Comparison of ENCODE assay signal across 14 cellular contexts in genomic region chr6:31927242-31927867, GRCh38. TPM values are rescaled to one million over a fixed set of nuclear protein-coding genes. Genes with fewer than 3 reads are reported as not detected.
DNase-seq lines count a peak whose midpoint lies in the region; ATAC-seq, FAIRE-seq and TF ChIP-seq lines count a peak whose summit lies in the region.
"Had no signal": no experiment of that assay in that cellular context is flagged by ENCODE, and none has a peak within 500 bp of the region (broad histone marks: within the 10 kb centered on the region; RNA-seq: fewer than 3 reads in every experiment).

TSS of gene C2 (plus strand) at chr6:31927717. CDS start at chr6:31927753, 36 bp downstream.

- DNase-seq in A549 (ENCODE audit: low read depth in 1 of 2, low spot score in 1 of 2) (no peak), SJCRH30 (peak in 1 of 2 experiments; percentile 25), hepatocyte (ENCODE audit: low spot score) (no peak), NOMO-1 (lab: John Stamatoyannopoulos, UW; ENCODE audit: unreplicated experiment in 2 of 2) (no peak), NCI-H2227 treated with DMSO at 0.1 percent for 48 hours (lab: John Stamatoyannopoulos, UW) (no peak)
- DNase-seq in stimulated activated CD4-positive, alpha-beta T cell treated with anti-CD3 and anti-CD28 coated beads, Interleukin-4, amount 100 ng/mL, for 4 hours = no peak
- DNase-seq: activated CD8-positive, alpha-beta memory T cell treated with anti-CD3 and anti-CD28 coated beads for 24 hours; midbrain; NCI-H1417 treated with DMSO at 0.1 percent for 48 hours; NCI-H524 treated with DMSO at 0.1 percent for 48 hours had no signal

- H3K9me3 ChIP-seq in A549 = peaks cover 3% of the 10 kb centered on the region; the same call in 1 of the 3 replicates
- H3K9me3 ChIP-seq in SJCRH30 (replicated peaks) = no peaks in the 10 kb centered on the region
- no peaks in the 10 kb centered on the region for H3K9me3 ChIP-seq in hepatocyte (ENCODE audit: low read depth)
- no peaks in the 10 kb centered on the region for H3K9me3 ChIP-seq in parathyroid adenoma (ENCODE audit: control insufficient read depth, low read length)

- no peak for TF ChIP-seq POLR2A in A549 (IDR thresholded peaks at IDR 0.05; ENCODE audit: low read length)

- no peaks in the 10 kb centered on the region for H4K20me1 ChIP-seq in hepatocyte (ENCODE audit: insufficient read depth, poor library complexity, severe bottlenecking)

- no peak within 1 kb of the TSS for H3K9ac ChIP-seq in parathyroid adenoma

- H3K4me1 ChIP-seq in A549 (no peaks in the 10 kb centered on the region; the same call in 2 of the 3 replicates), SJCRH30 (no peaks in the 10 kb centered on the region), hepatocyte (ENCODE audit: insufficient read depth) (no peaks in the 10 kb centered on the region), parathyroid adenoma (no peaks in the 10 kb centered on the region)

- CTCF ChIA-PET in A549 (lab: Yijun Ruan, JAX) = no interaction called here

- H3K79me2 ChIP-seq in hepatocyte (no peaks in the 10 kb centered on the region), parathyroid adenoma (no peaks in the 10 kb centered on the region)

- 64% methylated on average over 11 of the region's 11 CpGs for WGBS in A549 (ENCODE audit: missing lambda C conversion rate)
- WGBS in hepatocyte (ENCODE audit: low lambda C conversion rate, missing lambda C conversion rate) = 68% methylated on average over 11 of the region's 11 CpGs

- H3K4me3 ChIP-seq in A549 (no peak within 1 kb of the TSS), SJCRH30 (peak within 1 kb of the TSS; percentile 26), hepatocyte (no peak within 1 kb of the TSS), parathyroid adenoma (ENCODE audit: low read depth, low read length) (no peak within 1 kb of the TSS)
- H3K4me3 ChIP-seq: cardiac muscle cell had no signal

- H3K36me3 ChIP-seq in SJCRH30 (no peaks in the 10 kb centered on the region), hepatocyte (replicated peaks; ENCODE audit: insufficient read depth, low read depth) (no peaks in the 10 kb centered on the region), parathyroid adenoma (ENCODE audit: control insufficient read depth, insufficient read depth, low read length) (no peaks in the 10 kb centered on the region)
- H3K36me3 ChIP-seq: cardiac muscle cell had no signal

- POLR2A ChIA-PET in A549 (lab: Yijun Ruan, JAX) = no interaction called here

- TF ChIP-seq EP300 in A549 (IDR thresholded peaks at IDR 0.05) = no peak

- ATAC-seq in A549 (no peak), GM18868 (IDR thresholded peaks at IDR 0.05; ENCODE audit: unreplicated experiment) (no peak)

- H3K4me2 ChIP-seq in A549 (0 out of 3 replicates have a peak within 1 kb of the TSS, but pooled peaks have one; percentile 14), hepatocyte (peak within 1 kb of the TSS; percentile 27), parathyroid adenoma (ENCODE audit: low read length) (no peak within 1 kb of the TSS)

- no peak for TF ChIP-seq RAD21 in A549 (conservative IDR thresholded peaks at IDR 0.05 in 1 of 2, IDR thresholded peaks at IDR 0.05 in 1 of 2)

- TF ChIP-seq CTCF in A549 (IDR thresholded peaks at IDR 0.05) (no peak), hepatocyte (IDR thresholded peaks at IDR 0.05; ENCODE audit: poor library complexity) (no peak), parathyroid adenoma (IDR thresholded peaks at IDR 0.05) (no peak)

- H3K27me3 ChIP-seq in SJCRH30 = no peaks in the 10 kb centered on the region
- H3K27me3 ChIP-seq in hepatocyte = no peaks in the 10 kb centered on the region
- H3K27me3 ChIP-seq in parathyroid adenoma (ENCODE audit: control insufficient read depth, insufficient read depth, low read length) = no peaks in the 10 kb centered on the region
- H3K27me3 ChIP-seq: cardiac muscle cell had no signal

- H3K9me2 ChIP-seq in hepatocyte (replicated peaks; ENCODE audit: insufficient read depth) = no peaks in the 10 kb centered on the region

- H3K27ac ChIP-seq in A549 = no peak within 1 kb of the TSS
- no peak within 1 kb of the TSS for H3K27ac ChIP-seq in SJCRH30
- peak within 1 kb of the TSS; percentile 22 for H3K27ac ChIP-seq in hepatocyte
- no peak within 1 kb of the TSS for H3K27ac ChIP-seq in parathyroid adenoma
- H3K27ac ChIP-seq: cardiac muscle cell had no signal

- no peak within 1 kb of the TSS for H2AFZ ChIP-seq in hepatocyte
- H2AFZ ChIP-seq in parathyroid adenoma = peak within 1 kb of the TSS; percentile 50

- no peak for FAIRE-seq in A549 (lab: Jason Lieb, UNC)

TF ChIP-seq in A549, 52 proteins besides CTCF, POLR2A, EP300 and RAD21:
- TF ChIP-seq ZSCAN20 (CRISPR knock-in tag; IDR thresholded peaks at IDR 0.05) (no peak), HOXB5 (CRISPR knock-in tag; IDR thresholded peaks at IDR 0.05) (no peak), HOXB13 (CRISPR knock-in tag; IDR thresholded peaks at IDR 0.05; ENCODE audit: low read depth) (no peak), BCL3 (IDR thresholded peaks at IDR 0.05) (no peak), CHD2 (IDR thresholded peaks at IDR 0.05; ENCODE audit: low read length, partially characterized antibody) (no peak), MAZ (IDR thresholded peaks at IDR 0.05; ENCODE audit: borderline replicate concordance, low read depth, low read length) (no peak), RNF2 (IDR thresholded peaks at IDR 0.05; ENCODE audit: borderline replicate concordance, low read depth) (no peak), HDAC2 (IDR thresholded peaks at IDR 0.05) (no peak), TFCP2L1 (CRISPR knock-in tag; IDR thresholded peaks at IDR 0.05) (no peak), REST (IDR thresholded peaks at IDR 0.05) (no peak), TP53 (CRISPR knock-in tag; IDR thresholded peaks at IDR 0.05) (no peak), FOSL2 (IDR thresholded peaks at IDR 0.05) (no peak), FOSL2 (CRISPR knock-in tag; IDR thresholded peaks at IDR 0.05) (no peak)

RNA-seq across cellular contexts. Expression of gene C2, which starts in this region (rescaled TPM):
- polyA plus RNA-seq in A549 (2011; rRNA removed) = 0.83 and 0.87 TPM in 2 replicates
- 0.10 and 0.13 TPM in 2 replicates for polyA plus RNA-seq in A549 (2012; cell fraction: cytosol; rRNA removed)
- polyA plus RNA-seq in A549 (2012; cell fraction: nucleus; rRNA removed) = 0.13 and 0.31 TPM in 2 replicates
- polyA plus RNA-seq in A549 (2017; fragmentation: RNase III; extraction: RNeasy Plus Mini Kit Qiagen cat#74134 plus additional on column Dnase treatment) = 0.22 to 0.41 TPM (median 0.36 TPM) in 3 replicates
- 0.99 and 1.8 TPM in 2 replicates for polyA minus RNA-seq in A549 (2011; rRNA and poly(A)+ RNA removed)
- total RNA-seq in SJCRH30 (2014; rRNA removed; shearing (Covaris generic)) = 1.2 and 1.5 TPM in 2 replicates
- total RNA-seq in hepatocyte = 46.3 and 48.3 TPM in 2 replicates
- 41.1 and 46.4 TPM in 2 replicates for polyA plus RNA-seq in hepatocyte
- polyA plus RNA-seq: IgD-negative memory B cell had no signal

Comparison
In these comparisons a context has a peak if more than half of its experiments do, and no peak if none do; other contexts are left out.
1. RNA of gene C2 (total RNA-seq): 46.3 to 48.3 TPM in hepatocyte; 1.2 to 1.5 TPM in SJCRH30; every median in the first group is over 10 times any median in the second.
2. RNA of gene C2 (polyA plus RNA-seq): 41.1 to 46.4 TPM in hepatocyte; 0.10 to 0.87 TPM in A549; every median in the first group is over 10 times any median in the second.